10 cellular contexts compared by ENCODE assay signal in the genomic region with DNA sequence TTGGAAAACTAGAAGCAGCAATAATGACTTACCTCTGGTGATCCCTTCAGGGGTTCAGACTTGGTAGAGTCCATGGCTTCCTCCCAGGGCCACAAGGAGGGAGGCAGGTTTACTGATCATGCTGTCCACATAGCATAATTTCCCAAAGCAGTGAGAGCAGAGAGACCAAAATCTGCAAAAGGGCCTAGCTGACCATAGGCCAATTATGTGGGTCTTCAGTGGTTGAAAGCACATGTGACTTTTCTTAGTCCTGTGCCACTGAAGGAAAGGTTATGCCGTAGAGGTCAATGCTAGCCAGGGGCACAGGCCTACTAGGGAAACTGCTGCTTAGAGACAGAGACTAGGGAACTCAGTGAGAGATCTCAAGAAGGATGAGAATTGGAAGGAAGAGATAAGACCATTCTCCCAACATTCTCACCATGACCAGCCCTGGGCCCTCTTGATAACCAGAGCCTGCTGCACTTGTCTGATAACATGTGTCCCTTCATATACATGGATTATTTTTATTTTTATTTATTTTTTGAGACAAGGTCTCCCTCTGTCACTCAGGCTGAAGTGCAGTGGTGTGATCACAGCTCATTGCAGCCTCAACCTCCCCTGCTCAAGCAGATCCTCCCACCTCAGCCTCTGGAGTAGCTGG. TPM values are rescaled to one million over a fixed set of nuclear protein-coding genes. Genes with fewer than 3 reads are reported as not detected.
DNase-seq lines count a peak whose midpoint lies in the region; ATAC-seq and TF ChIP-seq lines count a peak whose summit lies in the region.
"Had no signal": no experiment of that assay in that cellular context is flagged by ENCODE, and none has a peak within 500 bp of the region (broad histone marks: within the 10 kb centered on the region; RNA-seq: fewer than 3 reads in every experiment).

No MANE protein-coding gene starts in this region.

- TF ChIP-seq EP300 in gastroesophageal sphincter (IDR thresholded peaks at IDR 0.05) = no peak

- WGBS in gastroesophageal sphincter (ENCODE audit: low coverage in 1 of 2), 2 donors = 100% methylated on average over 1 of the region's 1 CpG

- H3K4me3 Mint-ChIP-seq in activated naive CD4-positive, alpha-beta T cell treated with anti-CD3 and anti-CD28 coated beads, Interleukin-2, amount 50 U/mL, for 24 hours = peak overlapping the region; percentile 74
- H3K4me3 Mint-ChIP-seq in T-helper 17 cell (peak overlapping the region; percentile 36), type B pancreatic cell (peak overlapping the region; percentile 57)

- no peaks in the 10 kb centered on the region for H3K27me3 Mint-ChIP-seq in activated naive CD4-positive, alpha-beta T cell treated with anti-CD3 and anti-CD28 coated beads, Interleukin-2, amount 50 U/mL, for 24 hours
- H3K27me3 Mint-ChIP-seq in T-helper 17 cell (no peaks in the 10 kb centered on the region), type B pancreatic cell (no peaks in the 10 kb centered on the region)

- no peaks in the 10 kb centered on the region for H3K27me3 ChIP-seq in gastroesophageal sphincter

- peaks cover 0 to 44% (median 12%) of the 10 kb centered on the region in 3 donors for H3K4me1 ChIP-seq in gastroesophageal sphincter

- H3K9me3 ChIP-seq in T-helper 17 cell (ENCODE audit: control insufficient read depth, low read length, poor library complexity, severe bottlenecking) (no peaks in the 10 kb centered on the region), gastroesophageal sphincter (no peaks in the 10 kb centered on the region)
- H3K9me3 ChIP-seq: SK-N-SH had no signal

- no peak for TF ChIP-seq POLR2A in gastroesophageal sphincter (IDR thresholded peaks at IDR 0.05)

- H3K27ac ChIP-seq in gastroesophageal sphincter = peak overlapping the region in 3 of 4 donors; percentile 45 to 99 (median 97)

- H3K27ac Mint-ChIP-seq in activated naive CD4-positive, alpha-beta T cell treated with anti-CD3 and anti-CD28 coated beads, Interleukin-2, amount 50 U/mL, for 24 hours = no peak overlapping the region
- H3K27ac Mint-ChIP-seq in T-helper 17 cell (peak overlapping the region; percentile 92), type B pancreatic cell (peak overlapping the region; percentile 67)

- H3K9me3 Mint-ChIP-seq in activated naive CD4-positive, alpha-beta T cell treated with anti-CD3 and anti-CD28 coated beads, Interleukin-2, amount 50 U/mL, for 24 hours = no peaks in the 10 kb centered on the region
- H3K9me3 Mint-ChIP-seq in type B pancreatic cell = no peaks in the 10 kb centered on the region

- no peak for DNase-seq in activated naive CD4-positive, alpha-beta T cell treated with Interleukin-2 at 50 U/mL for 16 hours
- DNase-seq in T-helper 17 cell (no peak), type B pancreatic cell (ENCODE audit: extremely low spot score, unreplicated experiment) (no peak), AML-193 (lab: John Stamatoyannopoulos, UW) (no peak), NCI-H128 (lab: John Stamatoyannopoulos, UW; ENCODE audit: unreplicated experiment) (no peak)
- no peak for DNase-seq in stimulated activated CD4-positive, alpha-beta T cell treated with anti-CD3 and anti-CD28 coated beads, Interleukin-4, amount 100 ng/mL, for 24 hours
- DNase-seq: SK-N-SH had no signal

- peaks cover 0 to under 1% of the 10 kb centered on the region in 2 donors for H3K36me3 ChIP-seq in gastroesophageal sphincter

- peaks cover 48% of the 10 kb centered on the region for H3K4me1 Mint-ChIP-seq in activated naive CD4-positive, alpha-beta T cell treated with anti-CD3 and anti-CD28 coated beads, Interleukin-2, amount 50 U/mL, for 24 hours
- H3K4me1 Mint-ChIP-seq in T-helper 17 cell (peaks cover 44% of the 10 kb centered on the region), type B pancreatic cell (ENCODE audit: unreplicated experiment) (peaks cover 41% of the 10 kb centered on the region)

- ATAC-seq in T-helper 17 cell = no peak
- ATAC-seq in gastroesophageal sphincter = no peak

- no peak for TF ChIP-seq CTCF in gastroesophageal sphincter (IDR thresholded peaks at IDR 0.05)
- no peak for TF ChIP-seq CTCF in type B pancreatic cell (conservative IDR thresholded peaks at IDR 0.05)

- H3K36me3 Mint-ChIP-seq in activated naive CD4-positive, alpha-beta T cell treated with anti-CD3 and anti-CD28 coated beads, Interleukin-2, amount 50 U/mL, for 24 hours = peaks cover 3% of the 10 kb centered on the region
- H3K36me3 Mint-ChIP-seq in T-helper 17 cell (ENCODE audit: low read depth) (peaks cover 2% of the 10 kb centered on the region), type B pancreatic cell (peaks cover 10% of the 10 kb centered on the region)

- H3K4me3 ChIP-seq in gastroesophageal sphincter = no peak overlapping the region

RNA-seq across cellular contexts. Expression of a gene that starts 2.0 kb away (rescaled TPM):
- 10 to 100 TPM; 49.3 to 65.3 TPM for total RNA-seq in T-helper 17 cell
- 10 to 100 TPM; 28.8 to 44.5 (median 31.4) TPM for total RNA-seq in gastroesophageal sphincter
- 48.6 and 77.6 TPM in 2 replicates for total RNA-seq in type B pancreatic cell (ENCODE audit: low replicate concordance)

RNA-seq across cellular contexts. Expression of a gene that starts 4.5 kb away (rescaled TPM):
- 10 to 100 TPM; 17.1 to 30.5 TPM for total RNA-seq in T-helper 17 cell
- 10 to 100 TPM; 15.6 to 36.6 (median 23.0) TPM for total RNA-seq in gastroesophageal sphincter
- total RNA-seq in type B pancreatic cell (ENCODE audit: low replicate concordance) = 33.3 and 40.0 TPM in 2 replicates

RNA-seq across cellular contexts. Expression of a gene that starts 13.7 kb away (rescaled TPM):
- total RNA-seq in T-helper 17 cell (under 1 TPM in 1 of 2 donors, not detected in 1; 0.29 TPM), gastroesophageal sphincter (under 1 TPM in 1 of 4 donors, not detected in 3; 0.16 TPM), type B pancreatic cell (ENCODE audit: low replicate concordance) (0.14 and 0.53 TPM in 2 replicates)
- total RNA-seq: H4 had no signal

RNA-seq across cellular contexts. Expression of a gene that starts 55.1 kb away (rescaled TPM):
- total RNA-seq in T-helper 17 cell (10 to 100 TPM; 13.0 to 13.3 TPM), gastroesophageal sphincter (10 to 100 TPM in 1 of 4 donors, 1 to 10 TPM in 3; 4.8 to 10.6 (median 7.9) TPM), type B pancreatic cell (ENCODE audit: low replicate concordance) (33.2 and 37.6 TPM in 2 replicates)

RNA-seq across cellular contexts. Expression of a gene that starts 55.3 kb away (rescaled TPM):
- 10 to 100 TPM; 38.3 to 48.6 TPM for total RNA-seq in T-helper 17 cell
- 100 to 1,000 TPM in 1 of 4 donors, 10 to 100 TPM in 3; 12.9 to 123 (median 29.8) TPM for total RNA-seq in gastroesophageal sphincter
- total RNA-seq in type B pancreatic cell (ENCODE audit: low replicate concordance) = 39.2 and 61.1 TPM in 2 replicates
